Comparison of ENCODE assay signal across 1 cellular context in genomic region chr16:31199430-31200041, GRCh38.
TF ChIP-seq lines count a peak whose summit lies in the region.

No MANE protein-coding gene starts in this region.

TF ChIP-seq in K562, 482 proteins besides CTCF, POLR2A, EP300 and RAD21:
- TF ChIP-seq CBFA2T3 (IDR thresholded peaks at IDR 0.05) (peak; percentile 69), CBFA2T2 (conservative IDR thresholded peaks at IDR 0.05) (0 out of 2 replicates have a peak, but pooled peaks have one; percentile 30), MAZ (CRISPR knock-in tag; conservative IDR thresholded peaks at IDR 0.05 in 1 of 2, IDR thresholded peaks at IDR 0.05 in 1 of 2) (no peak), ZEB2 (IDR thresholded peaks at IDR 0.05) (peak; percentile 64), POLR2AphosphoS2 (IDR thresholded peaks at IDR 0.05; ENCODE audit: low read length) (peak; percentile 57; the same call in 1 of the 2 replicates), POLR2B (IDR thresholded peaks at IDR 0.05; ENCODE audit: low read depth, partially characterized antibody) (peak; percentile 52), SUPT5H (IDR thresholded peaks at IDR 0.05) (peak; percentile 57), DIDO1 (tag; IDR thresholded peaks at IDR 0.05; ENCODE audit: low read depth) (no peak), NRF1 (conservative IDR thresholded peaks at IDR 0.05 in 1 of 2, IDR thresholded peaks at IDR 0.05 in 1 of 2) (peak; percentile 42 to 57; a peak in 3 of 4 replicates), ZNF280A (IDR thresholded peaks at IDR 0.05; ENCODE audit: low read depth, partially characterized antibody) (no peak), NFATC3 (IDR thresholded peaks at IDR 0.05) (no peak)
- TF ChIP-seq, protein P1, sequence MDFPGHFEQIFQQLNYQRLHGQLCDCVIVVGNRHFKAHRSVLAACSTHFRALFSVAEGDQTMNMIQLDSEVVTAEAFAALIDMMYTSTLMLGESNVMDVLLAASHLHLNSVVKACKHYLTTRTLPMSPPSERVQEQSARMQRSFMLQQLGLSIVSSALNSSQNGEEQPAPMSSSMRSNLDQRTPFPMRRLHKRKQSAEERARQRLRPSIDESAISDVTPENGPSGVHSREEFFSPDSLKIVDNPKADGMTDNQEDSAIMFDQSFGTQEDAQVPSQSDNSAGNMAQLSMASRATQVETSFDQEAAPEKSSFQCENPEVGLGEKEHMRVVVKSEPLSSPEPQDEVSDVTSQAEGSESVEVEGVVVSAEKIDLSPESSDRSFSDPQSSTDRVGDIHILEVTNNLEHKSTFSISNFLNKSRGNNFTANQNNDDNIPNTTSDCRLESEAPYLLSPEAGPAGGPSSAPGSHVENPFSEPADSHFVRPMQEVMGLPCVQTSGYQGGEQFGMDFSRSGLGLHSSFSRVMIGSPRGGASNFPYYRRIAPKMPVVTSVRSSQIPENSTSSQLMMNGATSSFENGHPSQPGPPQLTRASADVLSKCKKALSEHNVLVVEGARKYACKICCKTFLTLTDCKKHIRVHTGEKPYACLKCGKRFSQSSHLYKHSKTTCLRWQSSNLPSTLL (IDR thresholded peaks at IDR 0.05): no peak
TF ChIP-seq in K562: peak in this region for 7.
